Comparison of ENCODE assay signal across 18 cellular contexts in genomic region chr16:8563944-8564540, GRCh38. TPM values are rescaled to one million over a fixed set of nuclear protein-coding genes. Genes with fewer than 3 reads are reported as not detected.
"Had no signal": no experiment of that assay in that cellular context is flagged by ENCODE, and none has a peak within 500 bp of the region (broad histone marks: within the 10 kb centered on the region; RNA-seq: fewer than 3 reads in every experiment).

No MANE protein-coding gene starts in this region.

RNA-seq across cellular contexts. Expression of gene TMEM114, which starts 26.3 kb away (rescaled TPM):
- total RNA-seq: natural killer cell treated with Interleukin-12 subunit alpha and Interleukin-12 subunit beta and Interleukin-15 and Interleukin-18, amount 100 ng/mL, for 72 hours; neural crest cell; omental fat pad; osteocyte; pancreas; posterior vena cava; prostate gland; pulmonary artery endothelial cell; right atrium auricular region; sciatic nerve; smooth muscle cell; spleen; suprapubic skin; testis; transverse colon; upper lobe of right lung; urinary bladder; uterus had no signal
- polyA plus RNA-seq: pancreas, smooth muscle cell, spleen, urinary bladder had no signal
